1 cellular context compared by ENCODE assay signal in the genomic region with DNA sequence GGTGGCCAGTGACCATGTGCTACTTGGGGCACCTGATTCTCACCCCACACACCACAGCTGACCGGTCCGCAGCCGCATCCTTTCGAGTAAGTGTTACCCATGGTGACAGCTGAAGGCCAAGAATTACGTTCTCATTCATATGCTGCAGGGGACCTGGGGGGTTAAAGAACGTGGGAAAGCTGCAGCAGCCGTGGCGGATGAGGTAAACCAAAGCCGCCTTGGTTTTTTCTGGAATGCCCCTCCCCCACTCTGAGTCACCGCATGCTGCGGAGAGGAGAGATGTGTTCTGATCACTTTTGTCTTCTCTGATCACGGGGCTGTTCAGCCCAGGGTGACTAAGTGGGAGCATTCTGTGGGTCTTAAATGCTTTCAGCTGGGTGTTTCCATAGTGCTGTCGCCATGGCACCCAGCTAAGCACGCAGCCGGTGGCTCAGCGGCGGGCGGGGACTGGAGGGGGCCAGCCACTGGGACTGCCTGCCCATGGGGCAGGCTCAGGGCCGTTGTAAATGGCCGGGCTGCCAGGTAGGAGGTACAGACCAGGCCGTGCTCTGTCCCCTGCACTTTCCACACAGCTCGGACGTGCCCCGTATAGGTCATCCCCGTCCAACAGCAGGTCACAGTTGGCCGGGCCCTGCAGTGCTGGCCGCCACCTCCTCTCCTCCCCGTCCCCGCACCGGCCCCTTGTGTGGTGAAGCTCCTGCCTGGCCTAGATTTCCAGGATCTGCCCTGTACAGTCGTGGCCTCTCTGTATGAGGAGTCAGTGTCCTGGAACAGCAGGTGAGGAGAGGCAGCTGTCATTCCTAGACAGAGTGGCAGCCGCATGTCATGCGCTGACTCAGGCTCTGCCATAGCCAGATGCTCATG.
TF ChIP-seq lines count a peak whose summit lies in the region.

No MANE protein-coding gene starts in this region.

TF ChIP-seq in K562, 482 proteins besides CTCF, POLR2A, EP300 and RAD21 (continued from another document and continues in another):
- TF ChIP-seq CEBPG (CRISPR knock-in tag; IDR thresholded peaks at IDR 0.05) (no peak), CEBPG (tag; conservative IDR thresholded peaks at IDR 0.05 in 1 of 2, IDR thresholded peaks at IDR 0.05 in 1 of 2) (no peak), PTTG1 (tag; IDR thresholded peaks at IDR 0.05; ENCODE audit: low read depth) (no peak), ZEB2 (IDR thresholded peaks at IDR 0.05) (no peak), DPF2 (IDR thresholded peaks at IDR 0.05) (peak; percentile 92), STAT5B (CRISPR knock-in tag; IDR thresholded peaks at IDR 0.05) (no peak), MAFF (IDR thresholded peaks at IDR 0.05; ENCODE audit: low read length) (no peak), HDAC2 (IDR thresholded peaks at IDR 0.05) (peak; percentile 95), ZBTB40 (IDR thresholded peaks at IDR 0.05) (no peak), ZBTB40 (CRISPR knock-in tag; IDR thresholded peaks at IDR 0.05) (no peak), SIRT6 (IDR thresholded peaks at IDR 0.05; ENCODE audit: low read depth, low read length) (no peak), HNRNPL (IDR thresholded peaks at IDR 0.05; ENCODE audit: low read depth, low read length) (no peak), NCOA1 (IDR thresholded peaks at IDR 0.05; ENCODE audit: low read depth) (peak; percentile 70; the same call in 1 of the 2 replicates), TEAD4 (IDR thresholded peaks at IDR 0.05; ENCODE audit: low read length) (peak; percentile 84), TEAD4 (CRISPR knock-in tag; IDR thresholded peaks at IDR 0.05; ENCODE audit: borderline replicate concordance) (no peak), HDAC3 (IDR thresholded peaks at IDR 0.05; ENCODE audit: borderline replicate concordance, partially characterized antibody) (no peak), CHD7 (IDR thresholded peaks at IDR 0.05; ENCODE audit: low read depth, low read length) (no peak), ZNF79 (CRISPR knock-in tag; IDR thresholded peaks at IDR 0.05; ENCODE audit: low read depth) (no peak), DDX20 (tag; IDR thresholded peaks at IDR 0.05; ENCODE audit: low read depth) (no peak), GATA2 (CRISPR knock-in tag; IDR thresholded peaks at IDR 0.05) (0 out of 2 replicates have a peak, but pooled peaks have one; percentile 39), SMAD2 (IDR thresholded peaks at IDR 0.05; ENCODE audit: low read depth, low read length) (no peak), SRSF7 (optimal IDR thresholded peaks at IDR 0.05; ENCODE audit: low read depth, low read length) (no peak), ZNF699 (CRISPR knock-in tag; IDR thresholded peaks at IDR 0.05; ENCODE audit: insufficient replicate concordance) (no peak), ZBED1 (IDR thresholded peaks at IDR 0.05) (no peak)
- TF ChIP-seq, protein P1, sequence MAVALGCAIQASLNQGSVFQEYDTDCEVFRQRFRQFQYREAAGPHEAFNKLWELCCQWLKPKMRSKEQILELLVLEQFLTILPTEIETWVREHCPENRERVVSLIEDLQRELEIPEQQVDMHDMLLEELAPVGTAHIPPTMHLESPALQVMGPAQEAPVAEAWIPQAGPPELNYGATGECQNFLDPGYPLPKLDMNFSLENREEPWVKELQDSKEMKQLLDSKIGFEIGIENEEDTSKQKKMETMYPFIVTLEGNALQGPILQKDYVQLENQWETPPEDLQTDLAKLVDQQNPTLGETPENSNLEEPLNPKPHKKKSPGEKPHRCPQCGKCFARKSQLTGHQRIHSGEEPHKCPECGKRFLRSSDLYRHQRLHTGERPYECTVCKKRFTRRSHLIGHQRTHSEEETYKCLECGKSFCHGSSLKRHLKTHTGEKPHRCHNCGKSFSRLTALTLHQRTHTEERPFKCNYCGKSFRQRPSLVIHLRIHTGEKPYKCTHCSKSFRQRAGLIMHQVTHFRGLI (CRISPR knock-in tag; IDR thresholded peaks at IDR 0.05) = no peak
- TF ChIP-seq, protein P2, sequence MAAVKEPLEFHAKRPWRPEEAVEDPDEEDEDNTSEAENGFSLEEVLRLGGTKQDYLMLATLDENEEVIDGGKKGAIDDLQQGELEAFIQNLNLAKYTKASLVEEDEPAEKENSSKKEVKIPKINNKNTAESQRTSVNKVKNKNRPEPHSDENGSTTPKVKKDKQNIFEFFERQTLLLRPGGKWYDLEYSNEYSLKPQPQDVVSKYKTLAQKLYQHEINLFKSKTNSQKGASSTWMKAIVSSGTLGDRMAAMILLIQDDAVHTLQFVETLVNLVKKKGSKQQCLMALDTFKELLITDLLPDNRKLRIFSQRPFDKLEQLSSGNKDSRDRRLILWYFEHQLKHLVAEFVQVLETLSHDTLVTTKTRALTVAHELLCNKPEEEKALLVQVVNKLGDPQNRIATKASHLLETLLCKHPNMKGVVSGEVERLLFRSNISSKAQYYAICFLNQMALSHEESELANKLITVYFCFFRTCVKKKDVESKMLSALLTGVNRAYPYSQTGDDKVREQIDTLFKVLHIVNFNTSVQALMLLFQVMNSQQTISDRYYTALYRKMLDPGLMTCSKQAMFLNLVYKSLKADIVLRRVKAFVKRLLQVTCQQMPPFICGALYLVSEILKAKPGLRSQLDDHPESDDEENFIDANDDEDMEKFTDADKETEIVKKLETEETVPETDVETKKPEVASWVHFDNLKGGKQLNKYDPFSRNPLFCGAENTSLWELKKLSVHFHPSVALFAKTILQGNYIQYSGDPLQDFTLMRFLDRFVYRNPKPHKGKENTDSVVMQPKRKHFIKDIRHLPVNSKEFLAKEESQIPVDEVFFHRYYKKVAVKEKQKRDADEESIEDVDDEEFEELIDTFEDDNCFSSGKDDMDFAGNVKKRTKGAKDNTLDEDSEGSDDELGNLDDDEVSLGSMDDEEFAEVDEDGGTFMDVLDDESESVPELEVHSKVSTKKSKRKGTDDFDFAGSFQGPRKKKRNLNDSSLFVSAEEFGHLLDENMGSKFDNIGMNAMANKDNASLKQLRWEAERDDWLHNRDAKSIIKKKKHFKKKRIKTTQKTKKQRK (IDR thresholded peaks at IDR 0.05; ENCODE audit: borderline replicate concordance, low read depth, low read length) = no peak
